In the genomic region with DNA sequence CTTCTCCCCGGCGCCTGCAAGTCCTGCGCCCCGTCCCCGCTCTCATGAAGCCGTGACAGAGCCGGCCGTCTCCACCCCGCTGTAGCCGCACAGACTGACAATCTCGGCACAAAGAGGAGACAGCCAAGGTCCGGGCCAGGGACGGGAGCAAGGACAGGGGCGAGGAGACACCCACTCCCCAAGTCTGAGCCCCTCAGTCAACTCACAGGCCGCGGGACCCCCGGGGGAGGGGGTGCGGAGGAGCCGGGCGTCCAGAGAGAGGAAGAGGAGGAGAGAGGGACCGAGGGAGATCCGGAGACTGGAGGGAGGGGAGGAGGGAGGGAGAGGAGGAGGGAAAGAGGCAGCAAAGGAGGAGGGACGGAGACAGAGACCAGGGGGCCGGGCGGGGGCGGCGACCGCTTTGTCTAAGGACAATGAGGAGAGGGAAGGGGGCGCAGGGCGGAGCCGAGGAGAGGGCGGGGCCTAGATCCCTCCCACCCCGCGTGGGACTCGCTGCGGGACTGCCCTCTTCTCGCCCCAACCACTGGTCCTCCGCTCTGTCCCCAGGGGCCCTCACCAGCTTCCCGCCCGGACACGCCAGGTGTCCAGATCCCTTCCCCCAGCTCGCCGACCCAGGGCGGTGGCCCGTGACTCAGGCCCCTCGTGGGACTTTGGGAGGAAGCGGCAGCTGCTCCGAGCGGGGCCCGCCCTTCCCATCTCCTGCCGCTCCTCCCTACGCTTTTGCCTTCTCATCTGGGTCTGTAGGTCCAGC, we compare ENCODE assay signal across 8 cellular contexts. TPM values are rescaled to one million over a fixed set of nuclear protein-coding genes. Genes with fewer than 3 reads are reported as not detected.
A peak's percentile ranks its signal among the peaks of the same experiment; 100 is the strongest.
DNase-seq lines count a peak whose midpoint lies in the region; ATAC-seq and TF ChIP-seq lines count a peak whose summit lies in the region.

No MANE protein-coding gene starts in this region.

- H3K36me3 ChIP-seq in SU-DHL-6 (ENCODE audit: low read length): no peaks in the 10 kb centered on the region
- peaks cover 0 to 6% (median 0%) of the 10 kb centered on the region in 9 donors for H3K36me3 ChIP-seq in heart right ventricle

- H3K4me2 ChIP-seq in SU-DHL-6 (ENCODE audit: low read depth, low read length, poor library complexity, severe bottlenecking): peak overlapping the region; percentile 92

- H3F3A ChIP-seq in SU-DHL-6 (ENCODE audit: insufficient read depth): peaks cover 63% of the 10 kb centered on the region

- no peaks in the 10 kb centered on the region for H3K9me3 ChIP-seq in SU-DHL-6 (ENCODE audit: insufficient read depth, low read length)
- H3K9me3 ChIP-seq in heart right ventricle: no peaks in the 10 kb centered on the region

- TF ChIP-seq CTCF in SU-DHL-6 (IDR thresholded peaks at IDR 0.05; ENCODE audit: insufficient read depth, low read length, poor library complexity, severe bottlenecking): no peak
- no peak for TF ChIP-seq CTCF in heart right ventricle (IDR thresholded peaks at IDR 0.05)

- H3K27me3 ChIP-seq in SU-DHL-6 (ENCODE audit: low read length): no peaks in the 10 kb centered on the region
- no peaks in the 10 kb centered on the region for H3K27me3 ChIP-seq in heart right ventricle

- peaks cover 20 to 80% (median 58%) of the 10 kb centered on the region in 9 donors for H3K4me1 ChIP-seq in heart right ventricle

- no peaks in the 10 kb centered on the region for H3K9me2 ChIP-seq in SU-DHL-6 (replicated peaks; ENCODE audit: insufficient read depth, low read length)

- WGBS in adipose tissue, 3 donors: 0 to 1% (median 1%) methylated on average over 44 to 52 of the region's 52 CpGs
- WGBS in heart right ventricle, 2 donors: 0 to 1% methylated on average over 45 to 52 of the region's 52 CpGs

- peaks cover 51% of the 10 kb centered on the region for H3K79me2 ChIP-seq in SU-DHL-6 (ENCODE audit: insufficient read depth, low read length)

- H2AFZ ChIP-seq in SU-DHL-6 (ENCODE audit: low read depth, low read length, severe bottlenecking): peak overlapping the region; percentile 49

- H3K4me3 ChIP-seq in SU-DHL-6 (ENCODE audit: insufficient read depth, low read length, poor library complexity, severe bottlenecking) (peak overlapping the region; percentile 91), heart right ventricle (peak overlapping the region; percentile 44 to 90 (median 80))

- H3K9ac ChIP-seq in SU-DHL-6 (ENCODE audit: low read length): peak overlapping the region; percentile 82

- peak; percentile 96 for DNase-seq in GM03348 (ENCODE audit: low spot score)
- DNase-seq in NCI-H1105 treated with DMSO at 0.1 percent for 48 hours (lab: John Stamatoyannopoulos, UW): peak; percentile 85
- DNase-seq in heart right ventricle: peak; percentile 96 to 98
- DNase-seq in posterior vena cava (ENCODE audit: low spot score): peak; percentile 99
- DNase-seq in ureter (ENCODE audit: low spot score): peak; percentile 94

- no peaks in the 10 kb centered on the region for H4K20me1 ChIP-seq in SU-DHL-6 (ENCODE audit: low read depth, low read length)

- intact Hi-C loops in heart right ventricle (cut with DNase I) (loop anchor here in 7 of 10 donors (1.0 to 10.0 kb wide), 4 partner anchors 30 to 198 kb away; partner anchors contain the start of genes TUBB (in 5 of the 7), DDR1 (in 1 of the 7), MDC1 (in 1 of the 7) and MRPS18B (in 1 of the 7)), posterior vena cava (cut with DNase I) (no loop called here)

- ATAC-seq in HG02571 (IDR thresholded peaks at IDR 0.05; ENCODE audit: unreplicated experiment) (peak; percentile 42), heart right ventricle (peak; percentile 73 to 87 (median 80))

- H3K27ac ChIP-seq in SU-DHL-6 (ENCODE audit: low read depth, low read length) (peak overlapping the region; percentile 94), adipose tissue (ENCODE audit: low read depth, low read length) (peak overlapping the region; percentile 100), heart right ventricle (peak overlapping the region; percentile 94 to 100 (median 98))

RNA-seq across cellular contexts. Expression of gene PPP1R18, which starts 0.6 kb away (rescaled TPM):
- polyA plus RNA-seq in adipose tissue (100 to 1,000 TPM in 1 of 3 donors, 10 to 100 TPM in 1, 1 to 10 TPM in 1; 10.0 to 102 (median 75.8) TPM), heart right ventricle (10 to 100 TPM; 24.5 to 35.4 TPM)
- total RNA-seq in heart right ventricle (10 to 100 TPM in 9 of 10 donors, 1 to 10 TPM in 1; 8.2 to 47.7 (median 16.4) TPM), posterior vena cava (100 to 1,000 TPM in 1 of 2 donors, 10 to 100 TPM in 1; 70.0 to 111 TPM), ureter (31.5 TPM)

RNA-seq across cellular contexts. Expression of gene NRM, which starts 3.7 kb away (rescaled TPM):
- polyA plus RNA-seq in adipose tissue (1 to 10 TPM; 6.7 to 8.1 (median 7.5) TPM), heart right ventricle (10 to 100 TPM; 10.4 to 11.6 TPM)
- total RNA-seq in heart right ventricle (1 to 10 TPM; 1.6 to 7.1 (median 3.1) TPM), posterior vena cava (10 to 100 TPM; 14.6 to 15.5 TPM), ureter (12.3 TPM)

RNA-seq across cellular contexts. Expression of gene DHX16, which starts 14.3 kb away (rescaled TPM):
- 10 to 100 TPM; 16.8 to 22.3 (median 19.7) TPM for polyA plus RNA-seq in adipose tissue
- 10 to 100 TPM; 15.9 to 22.9 (median 20.9) TPM for total RNA-seq in heart right ventricle
- polyA plus RNA-seq in heart right ventricle: 10 to 100 TPM; 27.1 to 28.6 TPM
- 10 to 100 TPM; 17.6 to 22.5 TPM for total RNA-seq in posterior vena cava
- total RNA-seq in ureter: 31.5 TPM

RNA-seq across cellular contexts. Expression of gene MDC1, which starts 30.0 kb away (rescaled TPM):
- polyA plus RNA-seq in adipose tissue (10 to 100 TPM in 1 of 3 donors, 1 to 10 TPM in 2; 7.4 to 12.7 (median 7.8) TPM), heart right ventricle (10 to 100 TPM; 11.2 to 18.1 TPM)
- total RNA-seq in heart right ventricle (10 to 100 TPM; 15.3 to 21.7 (median 19.5) TPM), posterior vena cava (10 to 100 TPM; 24.4 to 25.0 TPM), ureter (41.1 TPM)

RNA-seq across cellular contexts. Expression of gene TUBB, which starts 33.1 kb away (rescaled TPM):
- polyA plus RNA-seq in adipose tissue (100 to 1,000 TPM; 166 to 400 (median 269) TPM), heart right ventricle (100 to 1,000 TPM; 156 to 440 TPM)
- total RNA-seq in heart right ventricle (100 to 1,000 TPM; 144 to 437 (median 189) TPM), posterior vena cava (100 to 1,000 TPM; 342 to 378 TPM), ureter (357 TPM)

Comparison
In these comparisons a context has a peak if more than half of its experiments do, and no peak if none do; other contexts are left out.
1. Peak in every context shown above with its lines: DNase-seq, ATAC-seq, H3K4me3 ChIP-seq and H3K27ac ChIP-seq.
2. intact Hi-C loops: an anchor here in heart right ventricle (1.0 to 10.0 kb wide); none called in posterior vena cava.